Comparison of ENCODE assay signal across 19 cellular contexts in the genomic region with DNA sequence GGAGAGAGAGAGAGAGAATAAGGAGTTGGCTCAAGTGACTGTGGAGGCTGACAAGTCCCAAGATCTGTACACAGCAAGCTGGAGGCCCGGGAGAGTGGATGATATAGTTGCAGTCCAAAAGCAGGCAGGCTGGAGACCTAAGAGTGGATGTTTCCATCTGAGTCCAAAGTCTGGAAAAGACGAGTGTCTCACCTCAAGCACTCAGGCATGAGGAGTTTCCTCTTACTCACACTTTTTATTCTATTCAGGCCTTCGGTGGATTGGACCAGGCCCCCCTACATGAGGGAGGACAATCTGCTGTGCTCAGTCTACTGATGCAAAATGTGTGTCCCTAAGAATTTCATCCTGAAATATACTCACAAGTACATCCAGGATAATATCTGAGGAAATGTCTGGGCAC.
DNase-seq lines count a peak whose midpoint lies in the region; ATAC-seq, FAIRE-seq and TF ChIP-seq lines count a peak whose summit lies in the region.
"Had no signal": no experiment of that assay in that cellular context is flagged by ENCODE, and none has a peak within 500 bp of the region (broad histone marks: within the 10 kb centered on the region; RNA-seq: fewer than 3 reads in every experiment).

No MANE protein-coding gene starts in this region.

- intact Hi-C loops in activated CD4-positive, alpha-beta T cell treated with anti-CD3 and anti-CD28 coated beads, Interleukin-2, amount 10 ng/mL, durations not matched to agents 24 days and 14 days (cut with micrococcal nuclease): no loop called here
- intact Hi-C loops in natural killer cell (cut with micrococcal nuclease): no loop called here

- no peaks in the 10 kb centered on the region for H3K36me3 Mint-ChIP-seq in activated CD4-positive, alpha-beta T cell treated with anti-CD3 and anti-CD28 coated beads, Interleukin-2, amount 10 ng/mL, durations not matched to agents 7 days and 5 days (ENCODE audit: low read depth)
- H3K36me3 Mint-ChIP-seq in activated CD4-positive, alpha-beta T cell treated with anti-CD3 and anti-CD28 coated beads, Interleukin-2, amount 10 ng/mL, durations not matched to agents 24 days and 14 days (ENCODE audit: low read depth): no peaks in the 10 kb centered on the region
- H3K36me3 Mint-ChIP-seq in activated T-helper 17 cell treated with anti-CD3 and anti-CD28 coated beads, Interleukin-2, amount 50 U/mL, for 72 hours (ENCODE audit: low read depth): no peaks in the 10 kb centered on the region
- no peaks in the 10 kb centered on the region for H3K36me3 Mint-ChIP-seq in natural killer cell
- H3K36me3 Mint-ChIP-seq: CD4-positive, CD25-positive, alpha-beta regulatory T cell; CD8-positive, alpha-beta memory T cell had no signal

- no peak overlapping the region for H3K4me3 Mint-ChIP-seq in activated CD4-positive, alpha-beta T cell treated with anti-CD3 and anti-CD28 coated beads, Interleukin-2, amount 10 ng/mL, durations not matched to agents 7 days and 5 days
- H3K4me3 Mint-ChIP-seq in activated CD4-positive, alpha-beta T cell treated with anti-CD3 and anti-CD28 coated beads, Interleukin-2, amount 10 ng/mL, durations not matched to agents 24 days and 14 days: no peak overlapping the region
- no peak overlapping the region for H3K4me3 Mint-ChIP-seq in activated T-helper 17 cell treated with anti-CD3 and anti-CD28 coated beads, Interleukin-2, amount 50 U/mL, for 72 hours
- no peak overlapping the region for H3K4me3 Mint-ChIP-seq in natural killer cell
- H3K4me3 Mint-ChIP-seq: B cell; CD4-positive, CD25-positive, alpha-beta regulatory T cell; CD8-positive, alpha-beta memory T cell had no signal

- no peaks in the 10 kb centered on the region for H3K27me3 Mint-ChIP-seq in activated CD4-positive, alpha-beta T cell treated with anti-CD3 and anti-CD28 coated beads, Interleukin-2, amount 10 ng/mL, durations not matched to agents 7 days and 5 days
- peaks cover 19% of the 10 kb centered on the region for H3K27me3 Mint-ChIP-seq in activated CD4-positive, alpha-beta T cell treated with anti-CD3 and anti-CD28 coated beads, Interleukin-2, amount 10 ng/mL, durations not matched to agents 24 days and 14 days
- H3K27me3 Mint-ChIP-seq in activated T-helper 17 cell treated with anti-CD3 and anti-CD28 coated beads, Interleukin-2, amount 50 U/mL, for 72 hours: peaks cover 22% of the 10 kb centered on the region
- peaks cover 7 to 31% of the 10 kb centered on the region in 2 donors for H3K27me3 Mint-ChIP-seq in natural killer cell (ENCODE audit: low read depth in 2 of 2)
- H3K27me3 Mint-ChIP-seq: B cell had no signal

- no peak for TF ChIP-seq POLR2A in H54 (IDR thresholded peaks at IDR 0.05; ENCODE audit: low read depth, low read length)

- peak overlapping the region; percentile 3 for H3K27ac Mint-ChIP-seq in activated CD4-positive, alpha-beta T cell treated with anti-CD3 and anti-CD28 coated beads, Interleukin-2, amount 10 ng/mL, durations not matched to agents 7 days and 5 days
- no peak overlapping the region for H3K27ac Mint-ChIP-seq in activated CD4-positive, alpha-beta T cell treated with anti-CD3 and anti-CD28 coated beads, Interleukin-2, amount 10 ng/mL, durations not matched to agents 24 days and 14 days
- H3K27ac Mint-ChIP-seq in activated T-helper 17 cell treated with anti-CD3 and anti-CD28 coated beads, Interleukin-2, amount 50 U/mL, for 72 hours: peak overlapping the region; percentile 31
- no peak overlapping the region for H3K27ac Mint-ChIP-seq in natural killer cell
- H3K27ac Mint-ChIP-seq: B cell; CD8-positive, alpha-beta memory T cell had no signal

- POLR2A ChIA-PET in activated CD4-positive, alpha-beta T cell treated with anti-CD3 and anti-CD28 coated beads, Interleukin-2, amount 10 ng/mL, durations not matched to agents 7 days and 5 days (lab: Charles Lee): no interaction called here

- TF ChIP-seq CTCF in natural killer cell (IDR thresholded peaks at IDR 0.05): no peak

- peaks cover 4% of the 10 kb centered on the region for H3K4me1 Mint-ChIP-seq in activated CD4-positive, alpha-beta T cell treated with anti-CD3 and anti-CD28 coated beads, Interleukin-2, amount 10 ng/mL, durations not matched to agents 7 days and 5 days
- peaks cover 6% of the 10 kb centered on the region for H3K4me1 Mint-ChIP-seq in activated CD4-positive, alpha-beta T cell treated with anti-CD3 and anti-CD28 coated beads, Interleukin-2, amount 10 ng/mL, durations not matched to agents 24 days and 14 days
- H3K4me1 Mint-ChIP-seq in activated T-helper 17 cell treated with anti-CD3 and anti-CD28 coated beads, Interleukin-2, amount 50 U/mL, for 72 hours: no peaks in the 10 kb centered on the region
- H3K4me1 Mint-ChIP-seq in natural killer cell: peaks cover 2 to 4% of the 10 kb centered on the region in 2 donors
- H3K4me1 Mint-ChIP-seq: B cell had no signal

- DNase-seq in activated CD4-positive, alpha-beta T cell treated with anti-CD3 and anti-CD28 coated beads, Interleukin-2, amount 10 ng/mL, durations not matched to agents 7 days and 5 days: no peak
- DNase-seq in activated CD4-positive, alpha-beta T cell treated with anti-CD3 and anti-CD28 coated beads, Interleukin-2, amount 10 ng/mL, durations not matched to agents 24 days and 14 days: no peak
- DNase-seq in Caki2 (ENCODE audit: low read depth) (peak; percentile 42), renal cortical epithelial cell (ENCODE audit: low read depth) (peak; percentile 67), natural killer cell (no peak), H54 (ENCODE audit: insufficient read length, low spot score) (no peak)
- DNase-seq: C1 segment of cervical spinal cord; CD4-positive, CD25-positive, alpha-beta regulatory T cell; CD8-positive, alpha-beta memory T cell; COR-L47; GDM1; GM23248; HCEC 1CT had no signal

- in situ Hi-C loops in Caki2 (cut with HindIII; ENCODE audit: low pct_unique_long_range_greater_than_20kb, low sequenced_read_pairs): no loop called here

- no peak for ATAC-seq in activated T-helper 17 cell treated with anti-CD3 and anti-CD28 coated beads, Interleukin-2, amount 50 U/mL, for 72 hours (replicated peaks)
- no peak for ATAC-seq in natural killer cell
- ATAC-seq: A549 had no signal

- CTCF ChIA-PET in activated CD4-positive, alpha-beta T cell treated with anti-CD3 and anti-CD28 coated beads, Interleukin-2, amount 10 ng/mL, durations not matched to agents 7 days and 5 days (lab: Charles Lee): no interaction called here

- no peaks in the 10 kb centered on the region for H3K9me3 Mint-ChIP-seq in activated CD4-positive, alpha-beta T cell treated with anti-CD3 and anti-CD28 coated beads, Interleukin-2, amount 10 ng/mL, durations not matched to agents 7 days and 5 days
- H3K9me3 Mint-ChIP-seq in activated CD4-positive, alpha-beta T cell treated with anti-CD3 and anti-CD28 coated beads, Interleukin-2, amount 10 ng/mL, durations not matched to agents 24 days and 14 days: no peaks in the 10 kb centered on the region
- H3K9me3 Mint-ChIP-seq in activated T-helper 17 cell treated with anti-CD3 and anti-CD28 coated beads, Interleukin-2, amount 50 U/mL, for 72 hours: no peaks in the 10 kb centered on the region
- H3K9me3 Mint-ChIP-seq in natural killer cell: no peaks in the 10 kb centered on the region
- H3K9me3 Mint-ChIP-seq: CD8-positive, alpha-beta memory T cell had no signal

- FAIRE-seq in H54 (lab: Jason Lieb, UNC): no peak
- FAIRE-seq: A549, D721Med, GM12892, GM18507 had no signal

Comparison
In these comparisons a context has a peak if more than half of its experiments do, and no peak if none do; other contexts are left out.
1. H3K27ac Mint-ChIP-seq: peak in activated CD4-positive, alpha-beta T cell treated with anti-CD3 and anti-CD28 coated beads, Interleukin-2, amount 10 ng/mL, durations not matched to agents 7 days and 5 days (single experiment) and activated T-helper 17 cell treated with anti-CD3 and anti-CD28 coated beads, Interleukin-2, amount 50 U/mL, for 72 hours (single experiment); none in activated CD4-positive, alpha-beta T cell treated with anti-CD3 and anti-CD28 coated beads, Interleukin-2, amount 10 ng/mL, durations not matched to agents 24 days and 14 days (single experiment) and natural killer cell (0 of 2).
2. DNase-seq: peak in Caki2 (single experiment) and renal cortical epithelial cell (single experiment); none in activated CD4-positive, alpha-beta T cell treated with anti-CD3 and anti-CD28 coated beads, Interleukin-2, amount 10 ng/mL, durations not matched to agents 7 days and 5 days (single experiment), activated CD4-positive, alpha-beta T cell treated with anti-CD3 and anti-CD28 coated beads, Interleukin-2, amount 10 ng/mL, durations not matched to agents 24 days and 14 days (single experiment), natural killer cell (single experiment) and H54 (single experiment).